In the genomic region with DNA sequence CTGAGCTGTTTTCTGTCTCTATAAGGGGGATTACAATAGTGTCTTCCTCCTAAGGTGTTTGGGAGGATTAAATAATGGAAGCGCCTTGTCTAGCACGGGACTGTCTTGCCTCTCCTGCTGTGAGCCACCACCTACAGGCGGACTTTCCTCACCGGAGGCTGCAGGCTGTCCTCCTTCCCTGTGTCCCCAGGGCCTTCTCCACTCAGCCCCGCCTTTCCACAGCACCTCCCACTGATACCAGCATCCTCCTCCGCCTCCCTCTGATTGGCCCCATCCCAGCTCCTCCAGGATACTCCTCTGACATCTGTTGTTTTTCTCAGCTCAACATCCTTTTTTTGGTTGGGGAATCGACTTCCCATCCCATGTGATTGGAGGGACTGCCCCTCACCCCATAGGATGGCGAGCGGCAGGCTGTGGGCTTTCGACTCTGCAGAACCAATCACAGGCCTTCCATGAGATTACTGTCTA, we compare ENCODE assay signal across 8 cellular contexts. TPM values are rescaled to one million over a fixed set of nuclear protein-coding genes. Genes with fewer than 3 reads are reported as not detected.
DNase-seq lines count a peak whose midpoint lies in the region; ATAC-seq and TF ChIP-seq lines count a peak whose summit lies in the region.

No MANE protein-coding gene starts in this region.

- H3K4me2 ChIP-seq in KMS-11: peak overlapping the region; percentile 92

- ATAC-seq in activated CD8-positive, alpha-beta memory T cell treated with anti-CD3 and anti-CD28 coated beads, Interleukin-2, amount 10 ng/mL, durations not matched to agents 7 days and 5 days: peak; percentile 9

- no peak overlapping the region for H3K27ac ChIP-seq in KMS-11
- peak overlapping the region; percentile 66 to 67 for H3K27ac ChIP-seq in right atrium auricular region

- H3K4me3 ChIP-seq in KMS-11 (IDR thresholded peaks at IDR 0.05; ENCODE audit: insufficient read depth, low read depth, low read length) (no peak overlapping the region), right atrium auricular region (peak overlapping the region; percentile 50 to 71)

- peak overlapping the region; percentile 89 for H2AFZ ChIP-seq in KMS-11 (ENCODE audit: low read depth)

- H3K27me3 Mint-ChIP-seq in activated CD8-positive, alpha-beta memory T cell treated with anti-CD3 and anti-CD28 coated beads, Interleukin-2, amount 10 ng/mL, durations not matched to agents 7 days and 5 days: no peaks in the 10 kb centered on the region

- H3K9me3 ChIP-seq in right atrium auricular region: no peaks in the 10 kb centered on the region

- peak; percentile 72 for DNase-seq in activated CD8-positive, alpha-beta memory T cell treated with anti-CD3 and anti-CD28 coated beads, Interleukin-2, amount 10 ng/mL, durations not matched to agents 7 days and 5 days
- no peak for DNase-seq in activated CD8-positive, alpha-beta memory T cell treated with anti-CD3 and anti-CD28 coated beads for 24 hours
- DNase-seq in SK-N-DZ (ENCODE audit: low spot score) (peak; percentile 94), astrocyte of the hippocampus (ENCODE audit: low read depth, low spot score) (peak; percentile 53), right atrium auricular region (ENCODE audit: low spot score) (peak; percentile 77), posterior cingulate gyrus (peak in 9 of 10 donors; percentile 45 to 96 (median 76))
- DNase-seq in effector CD8-positive, alpha-beta T cell (lab: John Stamatoyannopoulos, UW): no peak

- CTCF ChIA-PET in activated CD8-positive, alpha-beta memory T cell treated with anti-CD3 and anti-CD28 coated beads, Interleukin-2, amount 10 ng/mL, durations not matched to agents 7 days and 5 days (lab: Charles Lee): interaction anchor here (0.9 to 2.1 kb wide), 10 partner anchors 10 to 286 kb away, joined by 3 to 10 read pairs (median 4); a partner anchor contains a TSS

- peaks cover 8% of the 10 kb centered on the region for H3K36me3 Mint-ChIP-seq in activated CD8-positive, alpha-beta memory T cell treated with anti-CD3 and anti-CD28 coated beads, Interleukin-2, amount 10 ng/mL, durations not matched to agents 7 days and 5 days

- H4K20me1 ChIP-seq in KMS-11 (ENCODE audit: insufficient read depth): no peaks in the 10 kb centered on the region

- H3K27ac Mint-ChIP-seq in activated CD8-positive, alpha-beta memory T cell treated with anti-CD3 and anti-CD28 coated beads, Interleukin-2, amount 10 ng/mL, durations not matched to agents 7 days and 5 days: peak overlapping the region; percentile 86

- TF ChIP-seq CTCF in KMS-11 (conservative IDR thresholded peaks at IDR 0.05; ENCODE audit: low read depth, low read length) (no peak), right atrium auricular region (IDR thresholded peaks at IDR 0.05) (no peak)

- no peaks in the 10 kb centered on the region for H3K9me3 Mint-ChIP-seq in activated CD8-positive, alpha-beta memory T cell treated with anti-CD3 and anti-CD28 coated beads, Interleukin-2, amount 10 ng/mL, durations not matched to agents 7 days and 5 days (ENCODE audit: low read depth)

- intact Hi-C loops in posterior cingulate gyrus (cut with DNase I): loop anchor here (10.0 kb wide), 1 partner anchor 60 kb away; a partner anchor contains a TSS

- H3K4me1 Mint-ChIP-seq in activated CD8-positive, alpha-beta memory T cell treated with anti-CD3 and anti-CD28 coated beads, Interleukin-2, amount 10 ng/mL, durations not matched to agents 7 days and 5 days: peaks cover 39% of the 10 kb centered on the region

- H3K27me3 ChIP-seq in KMS-11 (ENCODE audit: insufficient read depth, low read depth): no peaks in the 10 kb centered on the region
- no peaks in the 10 kb centered on the region for H3K27me3 ChIP-seq in right atrium auricular region

- H3K4me3 Mint-ChIP-seq in activated CD8-positive, alpha-beta memory T cell treated with anti-CD3 and anti-CD28 coated beads, Interleukin-2, amount 10 ng/mL, durations not matched to agents 7 days and 5 days: peak overlapping the region; percentile 100

- H3K36me3 ChIP-seq in KMS-11 (ENCODE audit: insufficient read depth) (no peaks in the 10 kb centered on the region), right atrium auricular region (no peaks in the 10 kb centered on the region)

- no peaks in the 10 kb centered on the region for H3K79me2 ChIP-seq in KMS-11 (ENCODE audit: insufficient read depth, low read depth)

- peak overlapping the region; percentile 7; the same call in 1 of the 2 replicates for H3K9ac ChIP-seq in KMS-11

- peaks cover 13% of the 10 kb centered on the region for H3K4me1 ChIP-seq in KMS-11 (ENCODE audit: low read depth, poor library complexity, severe bottlenecking)
- peaks cover 0 to 22% of the 10 kb centered on the region in 2 donors for H3K4me1 ChIP-seq in right atrium auricular region

RNA-seq across cellular contexts. Expression of a gene that starts 0.9 kb away (rescaled TPM):
- 10 to 100 TPM; 67.8 to 90.0 TPM for total RNA-seq in activated CD8-positive, alpha-beta memory T cell treated with anti-CD3 and anti-CD28 coated beads, Interleukin-2, amount 10 ng/mL, durations not matched to agents 7 days and 5 days
- polyA plus RNA-seq in SK-N-DZ (2014; cell fraction: cytosol; rRNA removed): 66.6 and 72.9 TPM in 2 replicates
- 33.1 and 39.4 TPM in 2 replicates for polyA plus RNA-seq in SK-N-DZ (2014; cell fraction: nucleus; rRNA removed)
- total RNA-seq in right atrium auricular region: 10 to 100 TPM; 22.8 to 24.4 TPM

RNA-seq across cellular contexts. Expression of a gene that starts 22.5 kb away (rescaled TPM):
- 1 to 10 TPM; 8.1 to 9.1 TPM for total RNA-seq in activated CD8-positive, alpha-beta memory T cell treated with anti-CD3 and anti-CD28 coated beads, Interleukin-2, amount 10 ng/mL, durations not matched to agents 7 days and 5 days
- polyA plus RNA-seq in SK-N-DZ (2014; cell fraction: cytosol; rRNA removed): 11.3 and 16.0 TPM in 2 replicates
- polyA plus RNA-seq in SK-N-DZ (2014; cell fraction: nucleus; rRNA removed): 34.4 and 38.4 TPM in 2 replicates
- total RNA-seq in right atrium auricular region: 1 to 10 TPM; 4.5 to 8.6 TPM

RNA-seq across cellular contexts. Expression of a gene that starts 35.8 kb away (rescaled TPM):
- total RNA-seq in activated CD8-positive, alpha-beta memory T cell treated with anti-CD3 and anti-CD28 coated beads, Interleukin-2, amount 10 ng/mL, durations not matched to agents 7 days and 5 days: 100 to 1,000 TPM; 436 to 623 TPM
- polyA plus RNA-seq in SK-N-DZ (2014; cell fraction: cytosol; rRNA removed): 703 and 794 TPM in 2 replicates
- 501 and 513 TPM in 2 replicates for polyA plus RNA-seq in SK-N-DZ (2014; cell fraction: nucleus; rRNA removed)
- total RNA-seq in right atrium auricular region: 100 to 1,000 TPM; 104 to 125 TPM

RNA-seq across cellular contexts. Expression of a gene that starts 46.9 kb away (rescaled TPM):
- 10 to 100 TPM; 17.7 to 18.2 TPM for total RNA-seq in activated CD8-positive, alpha-beta memory T cell treated with anti-CD3 and anti-CD28 coated beads, Interleukin-2, amount 10 ng/mL, durations not matched to agents 7 days and 5 days
- polyA plus RNA-seq in SK-N-DZ (2014; cell fraction: cytosol; rRNA removed): 14.9 and 22.3 TPM in 2 replicates
- 16.7 and 18.1 TPM in 2 replicates for polyA plus RNA-seq in SK-N-DZ (2014; cell fraction: nucleus; rRNA removed)
- 10 to 100 TPM; 61.6 to 72.6 TPM for total RNA-seq in right atrium auricular region

Comparison
In these comparisons a context has a peak if more than half of its experiments do, and no peak if none do; other contexts are left out.
1. DNase-seq: peak in activated CD8-positive, alpha-beta memory T cell treated with anti-CD3 and anti-CD28 coated beads, Interleukin-2, amount 10 ng/mL, durations not matched to agents 7 days and 5 days (single experiment), SK-N-DZ (single experiment), astrocyte of the hippocampus (single experiment), right atrium auricular region (single experiment) and posterior cingulate gyrus (9 of 10); none in activated CD8-positive, alpha-beta memory T cell treated with anti-CD3 and anti-CD28 coated beads for 24 hours (single experiment) and effector CD8-positive, alpha-beta T cell (single experiment).